In genomic region chr11:77073328-77074001, GRCh38 we compare ENCODE assay signal across 8 cellular contexts. TPM values are rescaled to one million over a fixed set of nuclear protein-coding genes. Genes with fewer than 3 reads are reported as not detected.
DNase-seq lines count a peak whose midpoint lies in the region; ATAC-seq, FAIRE-seq and TF ChIP-seq lines count a peak whose summit lies in the region.

No MANE protein-coding gene starts in this region.

- H3K27ac ChIP-seq in AG04450 (ENCODE audit: low read depth, low read length), result peak overlapping the region; percentile 99
- no peak overlapping the region for H3K27ac ChIP-seq in keratinocyte (ENCODE audit: control insufficient read depth, insufficient read depth, low read length)
- H3K27ac ChIP-seq in smooth muscle cell (ENCODE audit: low read depth), result peak overlapping the region; percentile 90
- no peak overlapping the region for H3K27ac ChIP-seq in mesendoderm (ENCODE audit: low read depth, low read length)

- H3K4me3 Mint-ChIP-seq in brain, result peak overlapping the region in 3 of 5 experiments; percentile 30 to 74 (median 56)

- H2BK15ac ChIP-seq in mesendoderm (replicated peaks; ENCODE audit: low read depth), result no peak overlapping the region

- no peak overlapping the region for H3K18ac ChIP-seq in mesendoderm (ENCODE audit: low read length)

- no peaks in the 10 kb centered on the region for H3K27me3 Mint-ChIP-seq in brain

- H3K4me1 ChIP-seq in keratinocyte (ENCODE audit: control insufficient read depth, extremely low read depth, insufficient read depth, low read length) (peaks cover 5% of the 10 kb centered on the region), smooth muscle cell (ENCODE audit: low read depth) (no peaks in the 10 kb centered on the region), mesendoderm (ENCODE audit: control insufficient read depth, low read depth, low read length) (no peaks in the 10 kb centered on the region)

- H3K9me3 Mint-ChIP-seq in brain, result peaks cover 2 to 7% (median 5%) of the 10 kb centered on the region in 5 experiments

- no peak overlapping the region for H3K4me3 ChIP-seq in AG04450 (ENCODE audit: low read depth, low read length)
- H3K4me3 ChIP-seq in keratinocyte (ENCODE audit: control insufficient read depth in 2 of 3, extremely low read depth in 1 of 3, insufficient read depth in 2 of 3, low read depth in 1 of 3, low read length in 3 of 3), result no peak overlapping the region
- H3K4me3 ChIP-seq in smooth muscle cell, result no peak overlapping the region
- no peak overlapping the region for H3K4me3 ChIP-seq in mesendoderm (ENCODE audit: low read length)

- peak; percentile 56 for TF ChIP-seq CTCF in AG04450 (IDR thresholded peaks at IDR 0.05; ENCODE audit: low read depth, low read length)
- TF ChIP-seq CTCF in brain (conservative IDR thresholded peaks at IDR 0.05), result peak in 1 of 2 experiments; percentile 39
- peak in 1 of 3 experiments; percentile 68 for TF ChIP-seq CTCF in keratinocyte (optimal IDR thresholded peaks at IDR 0.05 in 1 of 3, IDR thresholded peaks at IDR 0.05 in 1 of 3, conservative IDR thresholded peaks at IDR 0.05 in 1 of 3; ENCODE audit: extremely low read depth in 1 of 3, insufficient read depth in 2 of 3, low read length in 3 of 3)
- TF ChIP-seq CTCF in smooth muscle cell (IDR thresholded peaks at IDR 0.05; ENCODE audit: borderline replicate concordance, insufficient read depth, poor library complexity, severe bottlenecking), result peak; percentile 36

- no peak overlapping the region for H3K9ac ChIP-seq in keratinocyte (ENCODE audit: control insufficient read depth, extremely low read depth, insufficient read depth, low read length)
- H3K9ac ChIP-seq in smooth muscle cell (ENCODE audit: low read depth), result peak overlapping the region; percentile 55
- H3K9ac ChIP-seq in mesendoderm (ENCODE audit: low read length), result no peak overlapping the region

- no peak for FAIRE-seq in keratinocyte (lab: Jason Lieb, UNC)

- H2AK5ac ChIP-seq in mesendoderm (ENCODE audit: low read length), result no peak overlapping the region

- H4K5ac ChIP-seq in mesendoderm (ENCODE audit: low read length), result no peak overlapping the region

- no peaks in the 10 kb centered on the region for H3K79me2 ChIP-seq in keratinocyte (ENCODE audit: control insufficient read depth, insufficient read depth, low read length)
- peaks cover 10% of the 10 kb centered on the region for H3K79me2 ChIP-seq in smooth muscle cell (ENCODE audit: low read depth)
- no peaks in the 10 kb centered on the region for H3K79me2 ChIP-seq in mesendoderm (ENCODE audit: control insufficient read depth, insufficient read depth, low read length)

- H3K27ac Mint-ChIP-seq in brain, result peak overlapping the region; percentile 30 to 97 (median 94)

- H3K36me3 ChIP-seq in keratinocyte (ENCODE audit: control insufficient read depth in 2 of 2, extremely low read depth in 1 of 2, insufficient read depth in 2 of 2, low read length in 2 of 2), result no peaks in the 10 kb centered on the region
- H3K36me3 ChIP-seq in smooth muscle cell (ENCODE audit: low read depth), result no peaks in the 10 kb centered on the region
- H3K36me3 ChIP-seq in mesendoderm (ENCODE audit: control insufficient read depth, insufficient read depth, low read length), result no peaks in the 10 kb centered on the region

- H3K4me1 Mint-ChIP-seq in brain, result peaks cover 51% of the 10 kb centered on the region

- H3K4me2 ChIP-seq in keratinocyte (ENCODE audit: control insufficient read depth, extremely low read depth, insufficient read depth, low read depth, low read length) (no peak overlapping the region), smooth muscle cell (peak overlapping the region; percentile 67), mesendoderm (ENCODE audit: low read length) (no peak overlapping the region)

- DNase-seq in AG04450 (ENCODE audit: low read depth, low spot score) (peak; percentile 80), M059J (ENCODE audit: low read depth) (peak; percentile 96), keratinocyte (ENCODE audit: low read depth, low spot score) (peak; percentile 25), smooth muscle cell (lab: John Stamatoyannopoulos, UW; ENCODE audit: unreplicated experiment) (peak; percentile 66), mesendoderm (no peak)

- dilution Hi-C loops in keratinocyte (cut with MboI; ENCODE audit: extremely low pct_ligation_motif_present, low sequenced_read_pairs), result no loop called here

- H2BK5ac ChIP-seq in mesendoderm (ENCODE audit: low read length), result no peak overlapping the region

- no peak overlapping the region for H2AFZ ChIP-seq in keratinocyte (ENCODE audit: control insufficient read depth, low read length)
- H2AFZ ChIP-seq in smooth muscle cell (ENCODE audit: low read depth), result no peak overlapping the region

- no peak overlapping the region for H4K8ac ChIP-seq in mesendoderm (ENCODE audit: low read depth, low read length)

- 20% methylated on average over 11 of the region's 11 CpGs for WGBS in smooth muscle cell (ENCODE audit: low lambda C conversion rate)
- no CpG with 5 or more reads among the region's 11 CpGs for WGBS in mesendoderm (ENCODE audit: extremely low coverage, insufficient coverage, low lambda C conversion rate)

- no peak overlapping the region for H3K23ac ChIP-seq in mesendoderm (ENCODE audit: low read length)

- H2BK120ac ChIP-seq in mesendoderm (ENCODE audit: low read depth, low read length), result no peak overlapping the region

- H3K9me3 ChIP-seq in AG04450 (ENCODE audit: control insufficient read depth, insufficient read depth, low read length) (no peaks in the 10 kb centered on the region), keratinocyte (ENCODE audit: control insufficient read depth, low read depth, low read length) (no peaks in the 10 kb centered on the region), smooth muscle cell (replicated peaks; ENCODE audit: low read depth) (peaks cover 3% of the 10 kb centered on the region)

- H3F3A ChIP-seq in smooth muscle cell (ENCODE audit: low read depth), result no peaks in the 10 kb centered on the region

- H3K4ac ChIP-seq in mesendoderm (ENCODE audit: low read depth, low read length), result no peak overlapping the region

- ATAC-seq in HG03097 (IDR thresholded peaks at IDR 0.05; ENCODE audit: low FRiP score, unreplicated experiment) (no peak), HG03039 (IDR thresholded peaks at IDR 0.05; ENCODE audit: unreplicated experiment) (no peak)

- no peak overlapping the region for H3K56ac ChIP-seq in mesendoderm (ENCODE audit: low read length)

- CTCF ChIA-PET in AG04450 (lab: Charles Lee), result interaction anchor here (1.1 to 2.5 kb wide), 3 partner anchors 9 to 26 kb away, joined by 3 to 16 read pairs (median 13); no protein-coding TSS in a partner anchor

- POLR2A ChIA-PET in AG04450 (lab: Yijun Ruan, JAX), result interaction anchor here (0.5 to 1.0 kb wide), 3 partner anchors 42 to 192 kb away, joined by 3 to 5 read pairs (median 4); no protein-coding TSS in a partner anchor

- peaks cover 8% of the 10 kb centered on the region for H3K36me3 Mint-ChIP-seq in brain

- H4K20me1 ChIP-seq in keratinocyte (ENCODE audit: control insufficient read depth, extremely low read depth, insufficient read depth, low read length) (no peaks in the 10 kb centered on the region), smooth muscle cell (ENCODE audit: low read depth) (peaks cover 3% of the 10 kb centered on the region)

- H3K27me3 ChIP-seq in AG04450 (ENCODE audit: control insufficient read depth, insufficient read depth, low read length) (no peaks in the 10 kb centered on the region), keratinocyte (ENCODE audit: control insufficient read depth, extremely low read depth, insufficient read depth, low read length) (peaks cover 16% of the 10 kb centered on the region), smooth muscle cell (ENCODE audit: low read depth) (no peaks in the 10 kb centered on the region), mesendoderm (ENCODE audit: insufficient read depth, low read length, poor library complexity) (no peaks in the 10 kb centered on the region)

- H3K9me1 ChIP-seq in keratinocyte (ENCODE audit: control insufficient read depth, extremely low read depth, insufficient read depth, low read length), result no peaks in the 10 kb centered on the region

- no peaks in the 10 kb centered on the region for H3K79me1 ChIP-seq in mesendoderm (ENCODE audit: low read length)

RNA-seq across cellular contexts. Expression of gene CAPN5, which starts 6.7 kb away (rescaled TPM):
- polyA plus RNA-seq in AG04450 (2011; rRNA removed) (18.6 and 22.8 TPM in 2 replicates), brain (ENCODE audit: insufficient read depth, low read depth, low replicate concordance) (23.2 TPM), keratinocyte (0.97 to 1.9 TPM (median 1.2 TPM) in 3 replicates), smooth muscle cell (23.1 and 23.2 TPM in 2 replicates)
- 19.5 and 24.8 TPM in 2 replicates for polyA minus RNA-seq in AG04450 (2011; rRNA and poly(A)+ RNA removed)
- 13.1 and 17.2 TPM in 2 replicates for total RNA-seq in M059J (2014; rRNA removed; shearing (Covaris generic))
- polyA plus RNA-seq in keratinocyte (2011; ENCODE audit: low read depth), result 0.12 TPM
- polyA plus RNA-seq in keratinocyte (2011; cell fraction: cytosol; rRNA removed), result 0.74 and 1.6 TPM in 2 replicates
- polyA plus RNA-seq in keratinocyte (2011; cell fraction: nucleus; rRNA removed), result 2.3 and 3.3 TPM in 2 replicates
- polyA plus RNA-seq in keratinocyte (2012; ENCODE audit: low replicate concordance), result 0.23 and 1.9 TPM in 2 replicates
- 1.5 to 4.7 TPM (median 1.9 TPM) in 3 replicates for polyA minus RNA-seq in keratinocyte
- polyA minus RNA-seq in keratinocyte (2011; cell fraction: cytosol; rRNA and poly(A)+ RNA removed), result 1.9 TPM
- polyA minus RNA-seq in keratinocyte (2011; cell fraction: nucleus; rRNA and poly(A)+ RNA removed), result 1.3 and 2.0 TPM in 2 replicates
- total RNA-seq in smooth muscle cell, result 9.4 and 15.5 TPM in 2 replicates
- polyA plus RNA-seq in mesendoderm (2013, experiment 1 of 2), result 13.6 TPM
- 13.4 TPM for polyA plus RNA-seq in mesendoderm (2013, experiment 2 of 2)

RNA-seq across cellular contexts. Expression of gene OMP, which starts 29.2 kb away (rescaled TPM):
- polyA plus RNA-seq in AG04450 (2011; rRNA removed) (not detected in 2 replicates), brain (ENCODE audit: insufficient read depth, low read depth, low replicate concordance) (not detected), keratinocyte (not detected in 3 replicates), smooth muscle cell (not detected in 2 replicates)
- 0.65 and 0.78 TPM in 2 replicates for polyA minus RNA-seq in AG04450 (2011; rRNA and poly(A)+ RNA removed)
- total RNA-seq in M059J (2014; rRNA removed; shearing (Covaris generic)), result not detected in 2 replicates
- polyA plus RNA-seq in keratinocyte (2011; ENCODE audit: low read depth), result not detected
- polyA plus RNA-seq in keratinocyte (2011; cell fraction: cytosol; rRNA removed), result not detected in 2 replicates
- not detected in 2 replicates for polyA plus RNA-seq in keratinocyte (2011; cell fraction: nucleus; rRNA removed)
- not detected in 2 replicates for polyA plus RNA-seq in keratinocyte (2012; ENCODE audit: low replicate concordance)
- 0.53 TPM in 1 of 3 replicates, not detected in the others for polyA minus RNA-seq in keratinocyte
- not detected for polyA minus RNA-seq in keratinocyte (2011; cell fraction: cytosol; rRNA and poly(A)+ RNA removed)
- not detected in 2 replicates for polyA minus RNA-seq in keratinocyte (2011; cell fraction: nucleus; rRNA and poly(A)+ RNA removed)
- total RNA-seq in smooth muscle cell, result 2.1 TPM in 1 of 2 replicates, not detected in the other
- polyA plus RNA-seq in mesendoderm (2013, experiment 1 of 2), result 0.11 TPM
- not detected for polyA plus RNA-seq in mesendoderm (2013, experiment 2 of 2)

RNA-seq across cellular contexts. Expression of gene B3GNT6, which starts 39.3 kb away (rescaled TPM):
- polyA plus RNA-seq in AG04450 (2011; rRNA removed) (not detected in 2 replicates), brain (ENCODE audit: insufficient read depth, low read depth, low replicate concordance) (not detected), keratinocyte (not detected in 3 replicates), smooth muscle cell (0.11 TPM in 1 of 2 replicates, not detected in the other)
- polyA minus RNA-seq in AG04450 (2011; rRNA and poly(A)+ RNA removed), result not detected in 2 replicates
- total RNA-seq in M059J (2014; rRNA removed; shearing (Covaris generic)), result not detected in 2 replicates
- polyA plus RNA-seq in keratinocyte (2011; ENCODE audit: low read depth), result not detected
- not detected in 2 replicates for polyA plus RNA-seq in keratinocyte (2011; cell fraction: cytosol; rRNA removed)
- 0.05 TPM in 2 replicates for polyA plus RNA-seq in keratinocyte (2011; cell fraction: nucleus; rRNA removed)
- not detected in 2 replicates for polyA plus RNA-seq in keratinocyte (2012; ENCODE audit: low replicate concordance)
- polyA minus RNA-seq in keratinocyte, result not detected in 3 replicates
- not detected for polyA minus RNA-seq in keratinocyte (2011; cell fraction: cytosol; rRNA and poly(A)+ RNA removed)
- 0.39 TPM in 1 of 2 replicates, not detected in the other for polyA minus RNA-seq in keratinocyte (2011; cell fraction: nucleus; rRNA and poly(A)+ RNA removed)
- total RNA-seq in smooth muscle cell, result 0.13 TPM in 1 of 2 replicates, not detected in the other
- 0.03 TPM for polyA plus RNA-seq in mesendoderm (2013, experiment 1 of 2)
- 0.06 TPM for polyA plus RNA-seq in mesendoderm (2013, experiment 2 of 2)

RNA-seq across cellular contexts. Expression of gene MYO7A, which starts 54.6 kb away (rescaled TPM):
- polyA plus RNA-seq in AG04450 (2011; rRNA removed) (not detected in 2 replicates), brain (ENCODE audit: insufficient read depth, low read depth, low replicate concordance) (4.2 TPM), keratinocyte (0.75 to 1.1 TPM (median 0.91 TPM) in 3 replicates), smooth muscle cell (0.04 and 0.08 TPM in 2 replicates)
- polyA minus RNA-seq in AG04450 (2011; rRNA and poly(A)+ RNA removed), result not detected in 2 replicates
- not detected in 2 replicates for total RNA-seq in M059J (2014; rRNA removed; shearing (Covaris generic))
- polyA plus RNA-seq in keratinocyte (2011; ENCODE audit: low read depth), result not detected
- polyA plus RNA-seq in keratinocyte (2011; cell fraction: cytosol; rRNA removed), result 0.66 and 0.69 TPM in 2 replicates
- 2.9 and 3.4 TPM in 2 replicates for polyA plus RNA-seq in keratinocyte (2011; cell fraction: nucleus; rRNA removed)
- polyA plus RNA-seq in keratinocyte (2012; ENCODE audit: low replicate concordance), result 0.16 and 0.94 TPM in 2 replicates
- polyA minus RNA-seq in keratinocyte, result 0.66 to 1.3 TPM (median 0.67 TPM) in 3 replicates
- polyA minus RNA-seq in keratinocyte (2011; cell fraction: cytosol; rRNA and poly(A)+ RNA removed), result not detected
- 0.63 and 0.70 TPM in 2 replicates for polyA minus RNA-seq in keratinocyte (2011; cell fraction: nucleus; rRNA and poly(A)+ RNA removed)
- total RNA-seq in smooth muscle cell, result 0.18 TPM in 1 of 2 replicates, not detected in the other
- 0.51 TPM for polyA plus RNA-seq in mesendoderm (2013, experiment 1 of 2)
- polyA plus RNA-seq in mesendoderm (2013, experiment 2 of 2), result 0.49 TPM

Comparison
In these comparisons a context has a peak if more than half of its experiments do, and no peak if none do; other contexts are left out.
1. H3K27ac ChIP-seq: peak in AG04450 (single experiment) and smooth muscle cell (single experiment); none in keratinocyte (single experiment) and mesendoderm (single experiment).